Comparison of ENCODE assay signal across 8 cellular contexts in the genomic region with DNA sequence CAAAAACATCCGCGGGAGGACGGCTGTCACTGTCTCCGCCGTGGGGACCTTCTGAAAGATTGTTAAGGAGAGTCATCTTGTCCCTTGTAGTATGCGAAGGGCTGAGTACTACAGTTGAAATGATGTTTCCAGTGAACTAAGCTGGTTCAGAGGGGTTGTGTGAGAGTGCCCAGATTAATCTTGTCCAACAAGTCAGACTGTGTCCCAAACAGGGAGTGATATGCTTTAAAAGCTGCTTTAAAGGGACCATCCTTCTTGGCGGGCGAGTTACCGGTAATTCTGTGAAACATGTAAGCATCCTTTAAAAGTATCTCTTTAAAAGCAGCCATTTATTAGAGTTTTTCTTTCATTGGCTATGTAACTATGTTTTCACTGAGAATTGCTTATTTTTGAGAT. TPM values are rescaled to one million over a fixed set of nuclear protein-coding genes. Genes with fewer than 3 reads are reported as not detected.
A peak's percentile ranks its signal among the peaks of the same experiment; 100 is the strongest.
DNase-seq lines count a peak whose midpoint lies in the region; ATAC-seq and TF ChIP-seq lines count a peak whose summit lies in the region.

No MANE protein-coding gene starts in this region.

- H3K9me3 ChIP-seq in prostate gland: no peaks in the 10 kb centered on the region

- H3K4me3 ChIP-seq in GM08714 (ENCODE audit: low read length) (peak overlapping the region; percentile 82), prostate gland (peak overlapping the region; percentile 79 to 94)

- TF ChIP-seq CTCF in prostate gland (IDR thresholded peaks at IDR 0.05): no peak

- 10% methylated on average over 9 of the region's 9 CpGs for WGBS in prostate gland

- H3K36me3 ChIP-seq in prostate gland: no peaks in the 10 kb centered on the region

- H3K27me3 ChIP-seq in prostate gland (replicated peaks; ENCODE audit: insufficient read depth): no peaks in the 10 kb centered on the region

- peak overlapping the region; percentile 86 to 87 for H3K27ac ChIP-seq in prostate gland

- DNase-seq in fibroblast of peridontal ligament (ENCODE audit: extremely low read depth): peak; percentile 20
- no peak for DNase-seq in prostate gland (ENCODE audit: low spot score)
- DNase-seq in NCI-H2171 treated with DMSO at 0.1 percent for 48 hours (lab: John Stamatoyannopoulos, UW): no peak

- no peaks in the 10 kb centered on the region for H3K4me1 ChIP-seq in prostate gland (replicated peaks)

- intact Hi-C loops in prostate gland (cut with DNase I): no loop called here

- peak; percentile 13 for ATAC-seq in SK-N-SH treated with all-trans-retinoic acid at 6 μM for 48 hours
- ATAC-seq in GM18909 (IDR thresholded peaks at IDR 0.05; ENCODE audit: poor library complexity, unreplicated experiment): no peak
- ATAC-seq in activated CD4-positive, CD25-positive, alpha-beta regulatory T cell treated with anti-CD3 and anti-CD28 coated beads, Interleukin-2, amount 50 U/mL, for 24 hours: no peak
- no peak for ATAC-seq in HG02938 (IDR thresholded peaks at IDR 0.05; ENCODE audit: unreplicated experiment)

- no peak for TF ChIP-seq POLR2A in prostate gland (IDR thresholded peaks at IDR 0.05)

TF ChIP-seq in SK-N-SH treated with all-trans-retinoic acid at 6 μM for 48 hours, 23 proteins besides CTCF, POLR2A, EP300 and RAD21:
- TF ChIP-seq POU6F1 (CRISPR knock-in tag; IDR thresholded peaks at IDR 0.05; ENCODE audit: borderline replicate concordance, low read depth) (no peak), ZFP30 (CRISPR knock-in tag; IDR thresholded peaks at IDR 0.05) (no peak), OSR1 (CRISPR knock-in tag; IDR thresholded peaks at IDR 0.05) (no peak), TCF4 (CRISPR knock-in tag; IDR thresholded peaks at IDR 0.05; ENCODE audit: borderline replicate concordance) (no peak), ZNF565 (CRISPR knock-in tag; conservative IDR thresholded peaks at IDR 0.05; ENCODE audit: low read depth) (no peak), PATZ1 (CRISPR knock-in tag; IDR thresholded peaks at IDR 0.05; ENCODE audit: borderline replicate concordance) (no peak), ZC3H10 (CRISPR knock-in tag; IDR thresholded peaks at IDR 0.05) (no peak), BACH2 (CRISPR knock-in tag; IDR thresholded peaks at IDR 0.05; ENCODE audit: borderline replicate concordance) (no peak), RARB (CRISPR knock-in tag; IDR thresholded peaks at IDR 0.05) (no peak), GLIS3 (CRISPR knock-in tag; IDR thresholded peaks at IDR 0.05) (no peak)

RNA-seq across cellular contexts. Expression of gene WDR20, which starts 1.1 kb away (rescaled TPM):
- total RNA-seq in prostate gland: 10 to 100 TPM; 36.6 to 38.6 TPM

RNA-seq across cellular contexts. Expression of gene HSP90AA1, which starts 53.9 kb away (rescaled TPM):
- total RNA-seq in prostate gland: 100 to 1,000 TPM; 423 to 540 TPM
